ENCODE assay signal across 8 cellular contexts in the genomic region with DNA sequence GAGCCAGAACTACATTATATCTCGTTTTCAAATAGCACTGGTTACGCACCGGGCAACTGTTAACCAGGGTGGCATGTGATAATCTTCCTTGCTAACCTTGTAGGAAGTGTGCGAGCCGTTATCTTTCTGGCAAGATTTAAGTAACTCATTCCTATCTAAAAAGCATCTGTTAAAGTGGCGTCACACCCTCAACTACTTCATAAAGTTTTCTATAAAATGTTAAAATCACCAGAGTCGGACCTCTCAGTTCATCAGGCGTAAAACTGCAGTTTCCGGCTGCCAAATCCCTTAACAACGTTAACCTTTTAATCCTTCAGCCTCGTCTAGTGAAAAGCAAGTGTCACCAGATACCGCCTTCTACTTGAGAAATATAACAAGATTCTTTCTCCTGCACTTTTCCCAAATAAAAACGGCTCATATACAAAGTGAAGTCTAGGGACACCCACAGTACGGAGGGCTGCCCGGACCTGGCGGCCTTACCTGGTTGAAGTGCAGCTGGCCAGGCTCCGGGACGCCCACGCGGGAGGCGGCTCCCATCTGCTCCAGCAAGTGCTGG. TPM values are rescaled to one million over a fixed set of nuclear protein-coding genes. Genes with fewer than 3 reads are reported as not detected.
A peak's percentile ranks its signal among the peaks of the same experiment; 100 is the strongest.
DNase-seq lines count a peak whose midpoint lies in the region; ATAC-seq lines count a peak whose summit lies in the region.

No MANE protein-coding gene starts in this region.

- peaks cover 38% of the 10 kb centered on the region for H3K4me1 Mint-ChIP-seq in activated naive CD8-positive, alpha-beta T cell treated with anti-CD3 and anti-CD28 coated beads, Interleukin-2, amount 10 ng/mL, durations not matched to agents 7 days and 5 days
- H3K4me1 Mint-ChIP-seq in immature natural killer cell: peaks cover 31 to 35% of the 10 kb centered on the region in 2 donors

- DNase-seq in NCI-H1694 treated with DMSO at 0.1 percent for 48 hours (lab: John Stamatoyannopoulos, UW) (peak; percentile 41), immature natural killer cell (peak; percentile 30 to 38 (median 34)), HPDE6-E6E7 (ENCODE audit: extremely low spot score) (no peak), NCI-H1105 treated with DMSO at 0.1 percent for 48 hours (lab: John Stamatoyannopoulos, UW) (no peak)
- no peak for DNase-seq in activated naive CD8-positive, alpha-beta T cell treated with anti-CD3 and anti-CD28 coated beads, Interleukin-2, amount 10 ng/mL, durations not matched to agents 7 days and 5 days
- peak; percentile 74 for DNase-seq in stimulated activated CD4-positive, alpha-beta T cell treated with anti-CD3 and anti-CD28 coated beads, Interleukin-4, amount 100 ng/mL, for 1 hour

- H3K36me3 Mint-ChIP-seq in activated naive CD8-positive, alpha-beta T cell treated with anti-CD3 and anti-CD28 coated beads, Interleukin-2, amount 10 ng/mL, durations not matched to agents 7 days and 5 days: peaks cover 27% of the 10 kb centered on the region
- no peaks in the 10 kb centered on the region for H3K36me3 Mint-ChIP-seq in immature natural killer cell

- H3K4me3 Mint-ChIP-seq in activated naive CD8-positive, alpha-beta T cell treated with anti-CD3 and anti-CD28 coated beads, Interleukin-2, amount 10 ng/mL, durations not matched to agents 7 days and 5 days: peak overlapping the region; percentile 91
- H3K4me3 Mint-ChIP-seq in immature natural killer cell: peak overlapping the region; percentile 91 to 95 (median 93)

- POLR2A ChIA-PET in activated naive CD8-positive, alpha-beta T cell treated with anti-CD3 and anti-CD28 coated beads, Interleukin-2, amount 10 ng/mL, durations not matched to agents 7 days and 5 days (lab: Charles Lee): interaction anchor here (1.3 to 3.1 kb wide), 5 partner anchors 12 to 525 kb away, joined by 3 to 31 read pairs (median 5); a partner anchor contains a TSS

- peaks cover 2% of the 10 kb centered on the region for H3K27me3 Mint-ChIP-seq in activated naive CD8-positive, alpha-beta T cell treated with anti-CD3 and anti-CD28 coated beads, Interleukin-2, amount 10 ng/mL, durations not matched to agents 7 days and 5 days
- peaks cover 5 to 19% (median 8%) of the 10 kb centered on the region in 3 donors for H3K27me3 Mint-ChIP-seq in immature natural killer cell (ENCODE audit: low read depth in 3 of 3)

- peak; percentile 43 for ATAC-seq in GM18517 (IDR thresholded peaks at IDR 0.05; ENCODE audit: unreplicated experiment)
- ATAC-seq in HG02623 (IDR thresholded peaks at IDR 0.05; ENCODE audit: unreplicated experiment): peak; percentile 32
- ATAC-seq in activated naive CD8-positive, alpha-beta T cell treated with anti-CD3 and anti-CD28 coated beads, Interleukin-2, amount 10 ng/mL, durations not matched to agents 7 days and 5 days (ENCODE audit: low read depth): peak; percentile 0

- peak overlapping the region; percentile 96 for H3K27ac Mint-ChIP-seq in activated naive CD8-positive, alpha-beta T cell treated with anti-CD3 and anti-CD28 coated beads, Interleukin-2, amount 10 ng/mL, durations not matched to agents 7 days and 5 days
- H3K27ac Mint-ChIP-seq in immature natural killer cell: peak overlapping the region; percentile 93 to 99 (median 95)

- H3K9me3 Mint-ChIP-seq in activated naive CD8-positive, alpha-beta T cell treated with anti-CD3 and anti-CD28 coated beads, Interleukin-2, amount 10 ng/mL, durations not matched to agents 7 days and 5 days: no peaks in the 10 kb centered on the region
- no peaks in the 10 kb centered on the region for H3K9me3 Mint-ChIP-seq in immature natural killer cell

RNA-seq across cellular contexts. Expression of a gene that starts 1.2 kb away (rescaled TPM):
- total RNA-seq in activated naive CD8-positive, alpha-beta T cell treated with anti-CD3 and anti-CD28 coated beads, Interleukin-2, amount 10 ng/mL, durations not matched to agents 7 days and 5 days: 10 to 100 TPM; 60.9 to 66.5 TPM
- polyA plus RNA-seq in immature natural killer cell: 10 to 100 TPM; 21.3 to 30.6 (median 28.6) TPM

Comparison
In these comparisons a context has a peak if more than half of its experiments do, and no peak if none do; other contexts are left out.
1. DNase-seq: peak in NCI-H1694 treated with DMSO at 0.1 percent for 48 hours (single experiment), immature natural killer cell (3 of 3) and stimulated activated CD4-positive, alpha-beta T cell treated with anti-CD3 and anti-CD28 coated beads, Interleukin-4, amount 100 ng/mL, for 1 hour (single experiment); none in activated naive CD8-positive, alpha-beta T cell treated with anti-CD3 and anti-CD28 coated beads, Interleukin-2, amount 10 ng/mL, durations not matched to agents 7 days and 5 days (single experiment), HPDE6-E6E7 (single experiment) and NCI-H1105 treated with DMSO at 0.1 percent for 48 hours (single experiment).
2. Peak in every context shown above with its lines, with median percentiles within 50 percentile points of each other: ATAC-seq.